10 cellular contexts compared by ENCODE assay signal in the genomic region with DNA sequence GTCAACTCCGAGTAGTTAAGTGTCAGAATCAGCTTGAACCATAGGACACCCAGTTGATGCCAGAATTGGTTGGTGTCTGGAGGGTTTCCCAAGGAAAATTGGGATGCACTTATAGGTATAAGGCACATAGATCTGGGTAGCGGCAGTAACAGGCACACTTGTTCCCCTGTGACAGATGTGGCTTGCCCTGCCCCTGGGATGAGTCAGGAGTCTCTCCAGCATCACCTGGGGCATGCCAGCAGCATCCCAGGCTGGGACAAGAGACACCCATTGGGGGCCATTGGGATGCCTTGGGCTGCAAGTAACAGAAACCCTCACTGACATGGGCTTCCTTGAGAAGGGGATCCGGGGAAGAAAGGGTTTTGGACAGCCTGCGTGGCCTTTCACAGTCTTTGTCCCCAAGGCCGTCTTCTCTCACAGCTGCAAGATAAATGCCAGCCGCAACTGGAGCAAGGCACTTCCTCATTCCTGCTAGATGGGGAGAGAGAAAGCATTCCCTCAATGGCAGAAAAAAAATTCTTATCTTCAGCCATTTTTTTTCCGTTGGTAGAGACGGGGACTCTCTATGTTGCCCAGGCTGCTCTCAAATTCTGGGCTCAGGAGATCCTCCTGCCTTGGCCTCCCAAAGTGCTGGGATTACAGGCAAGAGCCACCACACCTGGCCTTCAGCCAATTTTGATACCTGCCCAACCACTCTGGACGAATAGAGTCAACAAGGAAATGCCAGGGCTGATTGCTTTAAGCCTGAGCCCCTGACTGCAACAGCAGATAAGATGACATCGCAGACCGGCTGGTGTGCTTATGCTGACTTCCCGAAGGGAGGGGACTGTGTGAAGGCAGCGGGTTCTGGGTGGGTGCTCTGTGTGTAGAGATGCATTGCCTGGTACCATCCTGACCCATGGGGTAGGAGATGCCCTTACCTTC. TPM values are rescaled to one million over a fixed set of nuclear protein-coding genes. Genes with fewer than 3 reads are reported as not detected.
A peak's percentile ranks its signal among the peaks of the same experiment; 100 is the strongest.
DNase-seq lines count a peak whose midpoint lies in the region; ATAC-seq, FAIRE-seq and TF ChIP-seq lines count a peak whose summit lies in the region.
"Had no signal": no experiment of that assay in that cellular context is flagged by ENCODE, and none has a peak within 500 bp of the region (broad histone marks: within the 10 kb centered on the region; RNA-seq: fewer than 3 reads in every experiment).

No MANE protein-coding gene starts in this region.

- no peak for FAIRE-seq in GM12878 (lab: Jason Lieb, UNC)
- FAIRE-seq: astrocyte had no signal

- intact Hi-C loops in HCT116 (cut with micrococcal nuclease) = loop anchor here (10.0 kb wide), 1 partner anchor 180 kb away; a partner anchor contains a TSS
- intact Hi-C loops in GM12878 (cut with micrococcal nuclease; ENCODE audit: unreplicated experiment) = no loop called here

- H3K4me3 ChIP-seq in HCT116 (replicated peaks in 1 of 2; ENCODE audit: low read depth in 1 of 2, low read length in 2 of 2) (no peak overlapping the region), GM12878 (no peak overlapping the region), trophoblast cell (ENCODE audit: low read depth, low read length) (no peak overlapping the region)

- TF ChIP-seq POLR2A in HCT116 (IDR thresholded peaks at IDR 0.05; ENCODE audit: borderline replicate concordance, extremely low read depth, insufficient read depth, insufficient read length) = no peak
- TF ChIP-seq POLR2A in GM12878 (IDR thresholded peaks at IDR 0.05; ENCODE audit: low read depth, low read length) = no peak

- H3K4me1 ChIP-seq in HCT116 (ENCODE audit: control insufficient read depth in 1 of 2, insufficient read depth in 2 of 2, low read length in 2 of 2) (peaks cover 9 to 10% of the 10 kb centered on the region in 2 experiments; a peak in 3 of 4 replicates), GM12878 (ENCODE audit: control insufficient read depth, insufficient read depth, low read length) (no peaks in the 10 kb centered on the region), trophoblast cell (ENCODE audit: control insufficient read depth in 1 of 2, insufficient read depth in 2 of 2, low read length in 2 of 2) (peaks cover 13 to 16% of the 10 kb centered on the region in 2 experiments)

- no peaks in the 10 kb centered on the region for H3K36me3 ChIP-seq in HCT116 (ENCODE audit: control insufficient read depth in 1 of 2, insufficient read depth in 2 of 2, low read length in 2 of 2)
- H3K36me3 ChIP-seq in GM12878 (ENCODE audit: control insufficient read depth in 2 of 2, insufficient read depth in 2 of 2, low read length in 1 of 2) = no peaks in the 10 kb centered on the region
- H3K36me3 ChIP-seq in trophoblast cell (ENCODE audit: control insufficient read depth in 1 of 2, insufficient read depth in 2 of 2, low read length in 2 of 2) = no peaks in the 10 kb centered on the region

- BruUV-seq in HCT116 (replicated peaks; lab: Mats Ljungman, UMichigan) (no TSS peak), GM12878 (replicated peaks; lab: Mats Ljungman, UMichigan) (no TSS peak)

- TF ChIP-seq EP300 in GM12878 (IDR thresholded peaks at IDR 0.05; ENCODE audit: borderline replicate concordance in 1 of 2, control insufficient read depth in 1 of 2, low read depth in 2 of 2, low read length in 2 of 2) = no peak

- no peak overlapping the region for H3K27ac ChIP-seq in HCT116 (ENCODE audit: low read depth, low read length)
- no peak overlapping the region for H3K27ac ChIP-seq in GM12878 (ENCODE audit: control insufficient read depth, insufficient read depth)
- no peak overlapping the region for H3K27ac ChIP-seq in trophoblast cell (ENCODE audit: low read depth, low read length)

- no peak overlapping the region for H3K14ac ChIP-seq in trophoblast cell (ENCODE audit: low read length)

- H3K18ac ChIP-seq in trophoblast cell (ENCODE audit: low read length) = no peak overlapping the region

- no peak overlapping the region for H2AK5ac ChIP-seq in trophoblast cell (ENCODE audit: low read length)

- H2BK12ac ChIP-seq in trophoblast cell (ENCODE audit: low read length) = no peak overlapping the region

- H3K9me3 ChIP-seq in HCT116 (ENCODE audit: control insufficient read depth in 1 of 2, insufficient read depth in 1 of 2, low read depth in 1 of 2, low read length in 2 of 2) (no peaks in the 10 kb centered on the region), GM12878 (replicated peaks; ENCODE audit: control insufficient read depth, insufficient read depth, low read length) (no peaks in the 10 kb centered on the region; the same call in 2 of the 3 replicates), trophoblast cell (ENCODE audit: insufficient read depth, low read depth, low read length) (no peaks in the 10 kb centered on the region)

- TF ChIP-seq CTCF in HCT116 (IDR thresholded peaks at IDR 0.05 in 2 of 3, conservative IDR thresholded peaks at IDR 0.05 in 1 of 3; ENCODE audit: borderline replicate concordance in 1 of 3, insufficient read depth in 1 of 3, low read depth in 2 of 3, low read length in 2 of 3) (no peak), GM12878 (IDR thresholded peaks at IDR 0.05 in 2 of 3, conservative IDR thresholded peaks at IDR 0.05 in 1 of 3; ENCODE audit: control insufficient read depth in 2 of 3, extremely low read depth in 1 of 3, insufficient read depth in 1 of 3, low read depth in 3 of 3, low read length in 3 of 3) (no peak)

- H2BK120ac ChIP-seq in trophoblast cell (ENCODE audit: insufficient read depth, low read length, poor library complexity) = no peak overlapping the region

- 19% methylated on average over 13 of the region's 13 CpGs for WGBS in GM12878 (ENCODE audit: insufficient coverage, insufficient replicate concordance, low lambda C conversion rate, missing lambda C conversion rate)
- WGBS in trophoblast cell (ENCODE audit: extremely low coverage, insufficient coverage, insufficient read length) = no CpG with 5 or more reads among the region's 13 CpGs

- no peak overlapping the region for H4K8ac ChIP-seq in trophoblast cell (ENCODE audit: low read depth, low read length)

- ATAC-seq in HCT116 (peak; percentile 50), GM12878 (no peak), GM19467 (IDR thresholded peaks at IDR 0.05; ENCODE audit: unreplicated experiment) (no peak), GM19324 (IDR thresholded peaks at IDR 0.05; ENCODE audit: low FRiP score, unreplicated experiment) (no peak)

- no peaks in the 10 kb centered on the region for H3K9me2 ChIP-seq in HCT116 (ENCODE audit: insufficient read depth)

- H3K27me3 ChIP-seq in HCT116 (ENCODE audit: insufficient read depth, low read length) (no peaks in the 10 kb centered on the region), GM12878 (replicated peaks in 1 of 2; ENCODE audit: control insufficient read depth in 2 of 2, insufficient read depth in 2 of 2, low read length in 1 of 2) (no peaks in the 10 kb centered on the region), trophoblast cell (ENCODE audit: insufficient read depth, low read length) (no peaks in the 10 kb centered on the region)

- TF ChIP-seq RAD21 in HCT116 (IDR thresholded peaks at IDR 0.05; ENCODE audit: low read depth) = no peak
- no peak for TF ChIP-seq RAD21 in GM12878 (IDR thresholded peaks at IDR 0.05; ENCODE audit: insufficient read depth, low read depth, low read length)

- 0 out of 2 replicates have a peak overlapping the region, but pooled peaks have one; percentile 12 for H3K4me2 ChIP-seq in HCT116 (ENCODE audit: low read length)
- no peak overlapping the region for H3K4me2 ChIP-seq in GM12878 (ENCODE audit: control insufficient read depth, insufficient read depth)
- H3K4me2 ChIP-seq in trophoblast cell (ENCODE audit: low read length) = no peak overlapping the region

- DNase-seq in HCT116 (ENCODE audit: low read depth, low spot score) = no peak
- peak; percentile 94 for DNase-seq in NCI-H345 (lab: John Stamatoyannopoulos, UW)
- DNase-seq in GM12878 (ENCODE audit: low read depth, low spot score) = no peak
- peak; percentile 63 to 87 for DNase-seq in trophoblast cell
- no peak for DNase-seq in COLO829 (ENCODE audit: low spot score)
- DNase-seq: activated B cell treated with CpG ODN at 0.5 μM for 24 hours, naive B cell had no signal

- no peak overlapping the region for H3K23ac ChIP-seq in trophoblast cell (ENCODE audit: low read length)

- in situ Hi-C loops in GM12878 (cut with MboI) = loop anchor here (25.0 kb wide), 1 partner anchor 298 kb away; a partner anchor contains a TSS

- no peaks in the 10 kb centered on the region for H3K79me2 ChIP-seq in HCT116 (ENCODE audit: insufficient read depth, low read length)
- no peaks in the 10 kb centered on the region for H3K79me2 ChIP-seq in GM12878 (ENCODE audit: control insufficient read depth, insufficient read depth, low read length)
- H3K79me2 ChIP-seq in trophoblast cell (ENCODE audit: control insufficient read depth, insufficient read depth, low read length, poor library complexity) = no peaks in the 10 kb centered on the region

- H3K9ac ChIP-seq in HCT116 (ENCODE audit: low read length) (no peak overlapping the region), GM12878 (ENCODE audit: control insufficient read depth, insufficient read depth, low read length) (no peak overlapping the region), trophoblast cell (ENCODE audit: low read length) (no peak overlapping the region)

- SMC1A ChIA-PET in GM12878 (lab: Charles Lee; ENCODE audit: uncharacterized antibody, unreplicated experiment) = no interaction called here

- H4K12ac ChIP-seq in trophoblast cell (ENCODE audit: low read depth, low read length) = peak overlapping the region; percentile 18

- H2AFZ ChIP-seq in HCT116 (ENCODE audit: low read depth, low read length, poor library complexity, severe bottlenecking) = no peak overlapping the region
- no peak overlapping the region for H2AFZ ChIP-seq in GM12878 (ENCODE audit: control insufficient read depth, low read depth, low read length)
- H2AFZ ChIP-seq in trophoblast cell (ENCODE audit: insufficient read depth, low read length, poor library complexity) = peak overlapping the region; percentile 45

- RAD21 ChIA-PET in HCT116 (lab: Charles Lee; ENCODE audit: low non-redundant PET in 1 of 2, low total read pairs in 2 of 2, uncharacterized antibody in 2 of 2, unreplicated experiment in 2 of 2) (no interaction called here), GM12878 (lab: Charles Lee; ENCODE audit: unreplicated experiment) (no interaction called here)

- H2BK5ac ChIP-seq in trophoblast cell (ENCODE audit: low read depth, low read length, poor library complexity) = no peak overlapping the region

- H4K20me1 ChIP-seq in HCT116 (ENCODE audit: insufficient read depth) (no peaks in the 10 kb centered on the region), GM12878 (ENCODE audit: control insufficient read depth, insufficient read depth) (no peaks in the 10 kb centered on the region)

- H3K4ac ChIP-seq in trophoblast cell (ENCODE audit: low read depth, low read length) = no peak overlapping the region

- H4K91ac ChIP-seq in trophoblast cell (ENCODE audit: low read depth, low read length) = no peak overlapping the region

- POLR2A ChIA-PET in HCT116 (lab: Charles Lee) (no interaction called here), GM12878 (lab: Charles Lee) (no interaction called here)

- peaks cover under 1% of the 10 kb centered on the region for H3K79me1 ChIP-seq in trophoblast cell (ENCODE audit: low read length)

- CTCF ChIA-PET in HCT116 (lab: Charles Lee) = no interaction called here
- CTCF ChIA-PET in GM12878 (lab: Yijun Ruan, JAX) = no interaction called here

RNA-seq across cellular contexts. Expression of a gene that starts 13.3 kb away (rescaled TPM):
- total RNA-seq in HCT116 (2021; ENCODE audit: unreplicated experiment) (34.9 TPM), GM12878 (2014; rRNA removed) (not detected in 2 replicates), GM12878 (2014; rRNA removed; fragmentation: Illumina TruSeq; extraction: Trizol) (0.09 TPM in 1 of 2 replicates, not detected in the other), GM12878 (2021) (0.29 and 0.36 TPM in 2 replicates)
- polyA plus RNA-seq in HCT116 (2012) = 27.6 and 36.1 TPM in 2 replicates
- total RNA-seq in GM12878 (2013; cell fraction: nucleolus; rRNA removed) = 40.6 and 43.0 TPM in 2 replicates
- 1.5 TPM for polyA plus RNA-seq in GM12878 (2011; ENCODE audit: low read depth)
- polyA plus RNA-seq in GM12878 (2011; rRNA removed) (0.06 and 0.30 TPM in 2 replicates), GM12878 (2014; fragmentation: Illumina TruSeq; extraction: Trizol) (0.08 and 0.12 TPM in 2 replicates), GM12878 (2014; fragmentation: Nextera tagmentation; extraction: Ambion mirVana) (under 1 TPM; 0.10 to 0.11 TPM), GM12878 (2014; rRNA removed) (0.04 TPM in 1 of 2 replicates, not detected in the other), GM12878 (2016; fragmentation: Nextera tagmentation; extraction: Ambion mirVana) (under 1 TPM; 0.09 to 0.16 TPM)
- polyA plus RNA-seq in GM12878 (2011; cell fraction: cytosol; rRNA removed) = 0.03 and 0.12 TPM in 2 replicates
- 0.06 TPM in 1 of 2 replicates, not detected in the other for polyA plus RNA-seq in GM12878 (2011; cell fraction: nucleus; rRNA removed)
- polyA plus RNA-seq in GM12878 (2012) = 1.0 and 1.6 TPM in 2 replicates
- not detected in 2 replicates for polyA minus RNA-seq in GM12878 (2011; rRNA and poly(A)+ RNA removed)
- 0.42 TPM in 1 of 2 replicates, not detected in the other for polyA minus RNA-seq in GM12878 (2011; cell fraction: cytosol; rRNA and poly(A)+ RNA removed)
- 0.29 TPM in 1 of 2 replicates, not detected in the other for polyA minus RNA-seq in GM12878 (2011; cell fraction: nucleus; rRNA and poly(A)+ RNA removed)
- polyA plus RNA-seq in trophoblast cell (2013) = 20.1 and 20.9 TPM in 2 replicates

Comparison
In these comparisons a context has a peak if more than half of its experiments do, and no peak if none do; other contexts are left out.
1. DNase-seq: peak in NCI-H345 (single experiment) and trophoblast cell (2 of 2); none in HCT116 (single experiment), GM12878 (single experiment) and COLO829 (single experiment).